ENCODE assay signal across 34 cellular contexts in the genomic region with DNA sequence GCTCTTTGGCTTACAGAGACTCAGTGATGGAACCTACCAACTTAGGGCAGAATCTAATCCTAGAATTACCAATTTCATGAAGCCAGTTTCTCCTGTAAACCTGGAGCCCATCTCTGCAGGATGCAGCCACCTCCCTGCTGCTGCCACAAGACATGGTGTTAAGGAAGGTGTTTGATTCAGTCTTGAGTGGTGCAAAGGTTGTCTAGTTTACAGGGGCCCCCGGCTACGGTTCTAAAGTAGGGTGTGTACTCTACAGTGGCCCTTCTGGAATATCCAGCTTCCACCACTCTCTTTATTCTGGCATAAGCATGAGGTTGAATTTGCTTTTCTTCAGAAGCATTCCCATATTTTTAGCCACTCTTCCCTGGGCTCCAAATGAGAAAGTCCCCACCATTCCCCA.
"Had no signal": no experiment of that assay in that cellular context is flagged by ENCODE, and none has a peak within 500 bp of the region (broad histone marks: within the 10 kb centered on the region; RNA-seq: fewer than 3 reads in every experiment).

No MANE protein-coding gene starts in this region.

- H3K36me3 ChIP-seq: MG63 had no signal

- H3K4me2 ChIP-seq: KMS-11 had no signal

- H3K4me3 ChIP-seq: MG63 had no signal

- H3K9me3 ChIP-seq: MG63 had no signal

- DNase-seq: Karpas-422, Kasumi-1, MG63, MM.1S, MV-4-11, NCI-H1048, NCI-H1092, NCI-H1092 treated with DMSO at 0.1 percent for 48 hours, NCI-H1105, NCI-H1105 treated with DMSO at 0.1 percent for 48 hours, NCI-H1417, NCI-H1417 treated with DMSO at 0.1 percent for 48 hours, NCI-H1436, NCI-H1436 treated with DMSO at 0.1 percent for 48 hours, NCI-H146, NCI-H1694, NCI-H1694 treated with DMSO at 0.1 percent for 48 hours, NCI-H187, NCI-H187 treated with DMSO at 0.1 percent for 48 hours, NCI-H1930, NCI-H2029, NCI-H2029 treated with DMSO at 0.1 percent for 48 hours, NCI-H2081, NCI-H2081 treated with DMSO at 0.1 percent for 48 hours, NCI-H2107, NCI-H2171, NCI-H2171 treated with DMSO at 0.1 percent for 48 hours, NCI-H2227 treated with DMSO at 0.1 percent for 48 hours, NCI-H226, NCI-H345, NCI-H446, NCI-H446 treated with DMSO at 0.1 percent for 48 hours, NCI-H510A had no signal

- H3K27ac ChIP-seq: KMS-11 had no signal
